Comparison of ENCODE assay signal across 1 cellular context in genomic region chr1:181126871-181127587, GRCh38.
TF ChIP-seq lines count a peak whose summit lies in the region.

No MANE protein-coding gene starts in this region.

TF ChIP-seq in SK-N-SH treated with all-trans-retinoic acid at 6 μM for 48 hours, 23 proteins besides CTCF, POLR2A, EP300 and RAD21 (continued from another document):
- TF ChIP-seq ARNTL (CRISPR knock-in tag; IDR thresholded peaks at IDR 0.05; ENCODE audit: borderline replicate concordance, low read depth) (no peak), ZNF8 (CRISPR knock-in tag; IDR thresholded peaks at IDR 0.05) (no peak), POU6F1 (CRISPR knock-in tag; IDR thresholded peaks at IDR 0.05; ENCODE audit: borderline replicate concordance, low read depth) (no peak), ISL1 (CRISPR knock-in tag; IDR thresholded peaks at IDR 0.05) (no peak), PATZ1 (CRISPR knock-in tag; IDR thresholded peaks at IDR 0.05; ENCODE audit: borderline replicate concordance) (no peak), OSR1 (CRISPR knock-in tag; IDR thresholded peaks at IDR 0.05) (no peak), TOX (CRISPR knock-in tag; IDR thresholded peaks at IDR 0.05; ENCODE audit: borderline replicate concordance) (no peak), ZNF70 (CRISPR knock-in tag; IDR thresholded peaks at IDR 0.05) (no peak), CSRNP3 (CRISPR knock-in tag; IDR thresholded peaks at IDR 0.05) (no peak), ZFP3 (CRISPR knock-in tag; IDR thresholded peaks at IDR 0.05) (no peak)
TF ChIP-seq in SK-N-SH treated with all-trans-retinoic acid at 6 μM for 48 hours: peak in this region for 0.
